8 cellular contexts compared by ENCODE assay signal in genomic region chr2:235746257-235746934, GRCh38.
DNase-seq lines count a peak whose midpoint lies in the region; ATAC-seq lines count a peak whose summit lies in the region.

No MANE protein-coding gene starts in this region.

- no peaks in the 10 kb centered on the region for H3K4me1 Mint-ChIP-seq in T-helper 2 cell treated with Interferon-gamma antibody and Interleukin-4, amounts not matched to agents 5 μg/mL and 100 μg/mL, for 36 hours (ENCODE audit: low read depth)

- H3K27ac Mint-ChIP-seq in T-helper 2 cell treated with Interferon-gamma antibody and Interleukin-4, amounts not matched to agents 5 μg/mL and 100 μg/mL, for 36 hours, result no peak overlapping the region

- H3K4me3 Mint-ChIP-seq in T-helper 2 cell treated with Interferon-gamma antibody and Interleukin-4, amounts not matched to agents 5 μg/mL and 100 μg/mL, for 36 hours, result no peak overlapping the region

- no peaks in the 10 kb centered on the region for H3K36me3 Mint-ChIP-seq in T-helper 2 cell treated with Interferon-gamma antibody and Interleukin-4, amounts not matched to agents 5 μg/mL and 100 μg/mL, for 36 hours (ENCODE audit: low read depth)

- peak; percentile 78 for DNase-seq in D341Med (ENCODE audit: low spot score)
- peak; percentile 3 for DNase-seq in NCI-H146 treated with DMSO at 0.1 percent for 48 hours (lab: John Stamatoyannopoulos, UW; ENCODE audit: unreplicated experiment)
- DNase-seq in T-helper 2 cell treated with Interferon-gamma antibody and Interleukin-4, amounts not matched to agents 5 μg/mL and 100 μg/mL, for 36 hours (ENCODE audit: low spot score), result peak; percentile 26
- peak; percentile 31 for DNase-seq in central memory CD4-positive, alpha-beta T cell
- DNase-seq in kidney glomerular epithelial cell (lab: John Stamatoyannopoulos, UW), result peak; percentile 47
- peak; percentile 24 for DNase-seq in stimulated activated CD4-positive, alpha-beta T cell treated with anti-CD3 and anti-CD28 coated beads, Interleukin-4, amount 100 ng/mL, for 1 hour

- peaks cover 2% of the 10 kb centered on the region for H3K27me3 Mint-ChIP-seq in T-helper 2 cell treated with Interferon-gamma antibody and Interleukin-4, amounts not matched to agents 5 μg/mL and 100 μg/mL, for 36 hours (ENCODE audit: low read depth)

- no peaks in the 10 kb centered on the region for H3K9me3 Mint-ChIP-seq in T-helper 2 cell treated with Interferon-gamma antibody and Interleukin-4, amounts not matched to agents 5 μg/mL and 100 μg/mL, for 36 hours

- ATAC-seq in GM21786 (IDR thresholded peaks at IDR 0.05; ENCODE audit: unreplicated experiment) (peak; percentile 75), HG02759 (IDR thresholded peaks at IDR 0.05; ENCODE audit: unreplicated experiment) (no peak)

Comparison
In these comparisons a context has a peak if more than half of its experiments do, and no peak if none do; other contexts are left out.
1. DNase-seq: peak in every context shown above with its lines; median percentile 78 in D341Med; 47 in kidney glomerular epithelial cell; 31 in central memory CD4-positive, alpha-beta T cell; 26 in T-helper 2 cell treated with Interferon-gamma antibody and Interleukin-4, amounts not matched to agents 5 μg/mL and 100 μg/mL, for 36 hours; 24 in stimulated activated CD4-positive, alpha-beta T cell treated with anti-CD3 and anti-CD28 coated beads, Interleukin-4, amount 100 ng/mL, for 1 hour; 3 in NCI-H146 treated with DMSO at 0.1 percent for 48 hours.